ENCODE assay signal across 8 cellular contexts in genomic region chr20:33673115-33673410, GRCh38. TPM values are rescaled to one million over a fixed set of nuclear protein-coding genes. Genes with fewer than 3 reads are reported as not detected.
DNase-seq lines count a peak whose midpoint lies in the region; ATAC-seq, FAIRE-seq and TF ChIP-seq lines count a peak whose summit lies in the region.

No MANE protein-coding gene starts in this region.

- H3K4me1 ChIP-seq in heart left ventricle (peaks cover 0 to 49% (median 34%) of the 10 kb centered on the region in 12 donors), GM12878 (ENCODE audit: control insufficient read depth, insufficient read depth, low read length) (peaks cover 17% of the 10 kb centered on the region), mesodermal cell (ENCODE audit: control insufficient read depth, insufficient read depth, low read length, poor library complexity, severe bottlenecking) (peaks cover 23% of the 10 kb centered on the region), upper lobe of right lung (peaks cover 28% of the 10 kb centered on the region)

- TF ChIP-seq POLR2A in heart left ventricle (IDR thresholded peaks at IDR 0.05) (no peak), GM12878 (IDR thresholded peaks at IDR 0.05; ENCODE audit: low read depth, low read length) (no peak)

- in situ Hi-C loops in GM12878 (cut with MboI): no loop called here

- TF ChIP-seq RAD21 in GM12878 (IDR thresholded peaks at IDR 0.05; ENCODE audit: insufficient read depth, low read depth, low read length): no peak

- intact Hi-C loops in heart left ventricle (cut with DNase I) (loop anchor here in 2 of 10 donors (5.0 kb wide), 1 partner anchor 59 kb away; the partner anchor contains the start of gene ZNF341 (in 2 of the 2)), left ventricle myocardium superior (cut with micrococcal nuclease) (no loop called here), GM12878 (cut with micrococcal nuclease; ENCODE audit: unreplicated experiment) (no loop called here), upper lobe of right lung (cut with DNase I) (no loop called here)

- no peak for FAIRE-seq in GM12878 (lab: Jason Lieb, UNC)

- H4K20me1 ChIP-seq in GM12878 (ENCODE audit: control insufficient read depth, insufficient read depth): peaks cover 4% of the 10 kb centered on the region; the same call in 1 of the 2 replicates

- SMC1A ChIA-PET in GM12878 (lab: Charles Lee; ENCODE audit: uncharacterized antibody, unreplicated experiment): no interaction called here

- peak overlapping the region; percentile 56; the same call in 1 of the 2 replicates for H3K4me2 ChIP-seq in GM12878 (ENCODE audit: control insufficient read depth, insufficient read depth)

- H3K79me2 ChIP-seq in GM12878 (ENCODE audit: control insufficient read depth, insufficient read depth, low read length): peaks cover 2% of the 10 kb centered on the region

- RAD21 ChIA-PET in GM12878 (lab: Charles Lee; ENCODE audit: unreplicated experiment): no interaction called here

- POLR2A ChIA-PET in GM12878 (lab: Charles Lee): interaction anchor here (1.0 kb wide), 1 partner anchor 12 kb away, joined by 3 read pairs; no protein-coding TSS in a partner anchor

- H3K9ac ChIP-seq in GM12878 (ENCODE audit: control insufficient read depth, insufficient read depth, low read length): peak overlapping the region; percentile 59; the same call in 1 of the 2 replicates

- H3K27me3 ChIP-seq in heart left ventricle: no peaks in the 10 kb centered on the region
- no peaks in the 10 kb centered on the region for H3K27me3 ChIP-seq in GM12878 (replicated peaks in 1 of 2; ENCODE audit: control insufficient read depth in 2 of 2, insufficient read depth in 2 of 2, low read length in 1 of 2)
- H3K27me3 ChIP-seq in upper lobe of right lung: no peaks in the 10 kb centered on the region

- H3K36me3 ChIP-seq in heart left ventricle: peaks cover 0 to 34% (median 8%) of the 10 kb centered on the region in 9 donors
- peaks cover 0 to 1% of the 10 kb centered on the region in 2 experiments; a peak in 3 of 4 replicates for H3K36me3 ChIP-seq in GM12878 (ENCODE audit: control insufficient read depth in 2 of 2, insufficient read depth in 2 of 2, low read length in 1 of 2)
- peaks cover 66% of the 10 kb centered on the region for H3K36me3 ChIP-seq in mesodermal cell (ENCODE audit: control insufficient read depth, insufficient read depth, low read length)
- peaks cover 16% of the 10 kb centered on the region for H3K36me3 ChIP-seq in upper lobe of right lung

- CTCF ChIA-PET in GM12878 (lab: Yijun Ruan, JAX): no interaction called here

- 28 to 67% (median 58%) methylated on average over 2 to 4 of the region's 4 CpGs for WGBS in heart left ventricle, 4 donors
- WGBS in GM12878 (ENCODE audit: insufficient coverage, insufficient replicate concordance, low lambda C conversion rate, missing lambda C conversion rate): 71% methylated on average over 4 of the region's 4 CpGs
- 54 to 71% methylated on average over 3 to 4 of the region's 4 CpGs for WGBS in mesodermal cell (ENCODE audit: insufficient coverage in 2 of 2), 2 experiments

- BruUV-seq in GM12878 (replicated peaks; lab: Mats Ljungman, UMichigan): no TSS peak

- H3K27ac ChIP-seq in heart left ventricle: peak overlapping the region in 8 of 12 donors; percentile 85 to 95 (median 88)
- H3K27ac ChIP-seq in GM12878 (ENCODE audit: control insufficient read depth, insufficient read depth): no peak overlapping the region
- H3K27ac ChIP-seq in mesodermal cell (ENCODE audit: low read depth, low read length, severe bottlenecking): no peak overlapping the region
- peak overlapping the region; percentile 81 for H3K27ac ChIP-seq in upper lobe of right lung

- TF ChIP-seq EP300 in GM12878 (IDR thresholded peaks at IDR 0.05; ENCODE audit: borderline replicate concordance in 1 of 2, control insufficient read depth in 1 of 2, low read depth in 2 of 2, low read length in 2 of 2): no peak

- TF ChIP-seq CTCF in heart left ventricle (IDR thresholded peaks at IDR 0.05): no peak
- no peak for TF ChIP-seq CTCF in GM12878 (IDR thresholded peaks at IDR 0.05 in 2 of 3, conservative IDR thresholded peaks at IDR 0.05 in 1 of 3; ENCODE audit: control insufficient read depth in 2 of 3, extremely low read depth in 1 of 3, insufficient read depth in 1 of 3, low read depth in 3 of 3, low read length in 3 of 3)
- no peak for TF ChIP-seq CTCF in upper lobe of right lung (IDR thresholded peaks at IDR 0.05)

- H3K9me3 ChIP-seq in heart left ventricle: no peaks in the 10 kb centered on the region
- no peaks in the 10 kb centered on the region for H3K9me3 ChIP-seq in GM12878 (replicated peaks; ENCODE audit: control insufficient read depth, insufficient read depth, low read length)
- H3K9me3 ChIP-seq in mesodermal cell (ENCODE audit: control insufficient read depth, low read length): no peaks in the 10 kb centered on the region
- H3K9me3 ChIP-seq in upper lobe of right lung: no peaks in the 10 kb centered on the region

- ATAC-seq in heart left ventricle: no peak
- no peak for ATAC-seq in left ventricle myocardium superior
- no peak for ATAC-seq in GM12878
- ATAC-seq in upper lobe of right lung: no peak
- ATAC-seq in GM19467 (IDR thresholded peaks at IDR 0.05; ENCODE audit: unreplicated experiment): no peak

- H2AFZ ChIP-seq in GM12878 (ENCODE audit: control insufficient read depth, low read depth, low read length): no peak overlapping the region

- DNase-seq in heart left ventricle (no peak), left ventricle myocardium superior (no peak), GM12878 (ENCODE audit: low read depth, low spot score) (no peak), upper lobe of right lung (no peak), Kasumi-1 (lab: John Stamatoyannopoulos, UW) (no peak)
- DNase-seq in stimulated activated CD4-positive, alpha-beta T cell treated with anti-CD3 and anti-CD28 coated beads, Interleukin-12 subunit alpha, Interleukin-12 subunit beta, amount 100 ng/mL, for 4 hours: no peak

- H3K4me3 ChIP-seq in heart left ventricle (peak overlapping the region; percentile 50 to 95 (median 72)), GM12878 (no peak overlapping the region), mesodermal cell (ENCODE audit: extremely low read depth, insufficient read depth, low read length, poor library complexity, severe bottlenecking) (peak overlapping the region; percentile 69), upper lobe of right lung (peak overlapping the region; percentile 66)

RNA-seq across cellular contexts. Expression of gene NECAB3, which starts 1.2 kb away (rescaled TPM):
- 100 to 1,000 TPM in 1 of 9 donors, 10 to 100 TPM in 8; 54.5 to 111 (median 74.8) TPM for total RNA-seq in heart left ventricle
- 10 to 100 TPM; 37.6 to 67.2 TPM for polyA plus RNA-seq in heart left ventricle
- total RNA-seq in left ventricle myocardium superior: 71.8 TPM
- 19.3 and 24.9 TPM in 2 replicates for total RNA-seq in GM12878 (2013; cell fraction: nucleolus; rRNA removed)
- 14.3 and 15.6 TPM in 2 replicates for total RNA-seq in GM12878 (2014; rRNA removed)
- total RNA-seq in GM12878 (2014; rRNA removed; fragmentation: Illumina TruSeq; extraction: Trizol): 7.3 and 7.6 TPM in 2 replicates
- 13.6 and 14.2 TPM in 2 replicates for total RNA-seq in GM12878 (2021)
- polyA plus RNA-seq in GM12878 (2011; ENCODE audit: low read depth): 1.4 TPM
- polyA plus RNA-seq in GM12878 (2011; rRNA removed): 2.1 and 3.6 TPM in 2 replicates
- 5.9 and 8.1 TPM in 2 replicates for polyA plus RNA-seq in GM12878 (2011; cell fraction: cytosol; rRNA removed)
- polyA plus RNA-seq in GM12878 (2011; cell fraction: nucleus; rRNA removed): 30.0 and 35.4 TPM in 2 replicates
- 5.9 and 6.9 TPM in 2 replicates for polyA plus RNA-seq in GM12878 (2012)
- polyA plus RNA-seq in GM12878 (2014; fragmentation: Illumina TruSeq; extraction: Trizol): 3.4 and 4.6 TPM in 2 replicates
- polyA plus RNA-seq in GM12878 (2014; fragmentation: Nextera tagmentation; extraction: Ambion mirVana): 1 to 10 TPM in 1 of 2 experiments, under 1 TPM in 1; 0.21 to 1.3 TPM
- 14.5 and 17.0 TPM in 2 replicates for polyA plus RNA-seq in GM12878 (2014; rRNA removed)
- polyA plus RNA-seq in GM12878 (2016; fragmentation: Nextera tagmentation; extraction: Ambion mirVana): 1 to 10 TPM; 7.0 to 8.5 TPM
- polyA minus RNA-seq in GM12878 (2011; rRNA and poly(A)+ RNA removed): 2.5 and 8.5 TPM in 2 replicates
- polyA minus RNA-seq in GM12878 (2011; cell fraction: cytosol; rRNA and poly(A)+ RNA removed): 3.2 and 5.5 TPM in 2 replicates
- 8.0 and 9.9 TPM in 2 replicates for polyA minus RNA-seq in GM12878 (2011; cell fraction: nucleus; rRNA and poly(A)+ RNA removed)
- 29.1 TPM for polyA plus RNA-seq in mesodermal cell (2013, experiment 1 of 2)
- polyA plus RNA-seq in mesodermal cell (2013, experiment 2 of 2): 27.1 TPM
- 56.2 TPM for total RNA-seq in upper lobe of right lung

RNA-seq across cellular contexts. Expression of gene ACTL10, which starts 6.3 kb away (rescaled TPM):
- total RNA-seq in heart left ventricle (1 to 10 TPM in 1 of 9 donors, under 1 TPM in 8; 0.13 to 1.1 (median 0.36) TPM), left ventricle myocardium superior (0.40 TPM), GM12878 (2014; rRNA removed) (4.3 and 5.0 TPM in 2 replicates), GM12878 (2014; rRNA removed; fragmentation: Illumina TruSeq; extraction: Trizol) (0.28 and 0.49 TPM in 2 replicates), GM12878 (2021) (3.6 and 3.7 TPM in 2 replicates), upper lobe of right lung (1.3 TPM)
- polyA plus RNA-seq in heart left ventricle (under 1 TPM; 0.23 to 0.57 TPM), GM12878 (2011; rRNA removed) (0.04 and 0.12 TPM in 2 replicates), GM12878 (2014; fragmentation: Illumina TruSeq; extraction: Trizol) (0.21 TPM in 1 of 2 replicates, not detected in the other), GM12878 (2014; fragmentation: Nextera tagmentation; extraction: Ambion mirVana) (under 1 TPM; 0.16 to 0.46 TPM), GM12878 (2014; rRNA removed) (1.3 and 2.4 TPM in 2 replicates), GM12878 (2016; fragmentation: Nextera tagmentation; extraction: Ambion mirVana) (1 to 10 TPM; 3.6 to 4.7 TPM)
- total RNA-seq in GM12878 (2013; cell fraction: nucleolus; rRNA removed): 2.4 TPM in 2 replicates
- not detected for polyA plus RNA-seq in GM12878 (2011; ENCODE audit: low read depth)
- polyA plus RNA-seq in GM12878 (2011; cell fraction: cytosol; rRNA removed): 0.19 and 0.22 TPM in 2 replicates
- polyA plus RNA-seq in GM12878 (2011; cell fraction: nucleus; rRNA removed): 0.61 and 1.0 TPM in 2 replicates
- 0.90 and 1.2 TPM in 2 replicates for polyA plus RNA-seq in GM12878 (2012)
- 0.22 and 0.62 TPM in 2 replicates for polyA minus RNA-seq in GM12878 (2011; rRNA and poly(A)+ RNA removed)
- polyA minus RNA-seq in GM12878 (2011; cell fraction: cytosol; rRNA and poly(A)+ RNA removed): 0.53 and 0.83 TPM in 2 replicates
- polyA minus RNA-seq in GM12878 (2011; cell fraction: nucleus; rRNA and poly(A)+ RNA removed): 2.9 and 5.5 TPM in 2 replicates
- 0.18 TPM for polyA plus RNA-seq in mesodermal cell (2013, experiment 1 of 2)
- polyA plus RNA-seq in mesodermal cell (2013, experiment 2 of 2): 0.25 TPM

RNA-seq across cellular contexts. Expression of gene C20orf144, which starts 10.9 kb away (rescaled TPM):
- total RNA-seq in heart left ventricle (under 1 TPM in 2 of 9 donors, not detected in 7; 0.13 to 0.50 TPM), left ventricle myocardium superior (not detected), GM12878 (2014; rRNA removed) (0.27 TPM in 1 of 2 replicates, not detected in the other), GM12878 (2014; rRNA removed; fragmentation: Illumina TruSeq; extraction: Trizol) (0.05 and 0.13 TPM in 2 replicates), GM12878 (2021) (0.11 and 0.23 TPM in 2 replicates), upper lobe of right lung (0.23 TPM)
- polyA plus RNA-seq in heart left ventricle (under 1 TPM in 1 of 2 donors, not detected in 1; 0.15 TPM), GM12878 (2011; rRNA removed) (0.07 and 0.12 TPM in 2 replicates), GM12878 (2014; fragmentation: Illumina TruSeq; extraction: Trizol) (0.17 and 0.24 TPM in 2 replicates), GM12878 (2014; fragmentation: Nextera tagmentation; extraction: Ambion mirVana) (under 1 TPM in 1 of 2 experiments, not detected in 1; 0.04 TPM), GM12878 (2014; rRNA removed) (0.27 and 0.61 TPM in 2 replicates), GM12878 (2016; fragmentation: Nextera tagmentation; extraction: Ambion mirVana) (under 1 TPM; 0.32 to 0.62 TPM)
- total RNA-seq in GM12878 (2013; cell fraction: nucleolus; rRNA removed): 0.38 and 0.54 TPM in 2 replicates
- not detected for polyA plus RNA-seq in GM12878 (2011; ENCODE audit: low read depth)
- 0.10 and 0.22 TPM in 2 replicates for polyA plus RNA-seq in GM12878 (2011; cell fraction: cytosol; rRNA removed)
- polyA plus RNA-seq in GM12878 (2011; cell fraction: nucleus; rRNA removed): 0.25 and 0.38 TPM in 2 replicates
- polyA plus RNA-seq in GM12878 (2012): 0.13 and 0.15 TPM in 2 replicates
- 1.0 and 1.1 TPM in 2 replicates for polyA minus RNA-seq in GM12878 (2011; rRNA and poly(A)+ RNA removed)
- polyA minus RNA-seq in GM12878 (2011; cell fraction: cytosol; rRNA and poly(A)+ RNA removed): 0.53 TPM in 1 of 2 replicates, not detected in the other
- 1.1 and 1.3 TPM in 2 replicates for polyA minus RNA-seq in GM12878 (2011; cell fraction: nucleus; rRNA and poly(A)+ RNA removed)
- polyA plus RNA-seq in mesodermal cell (2013, experiment 1 of 2): 0.15 TPM
- not detected for polyA plus RNA-seq in mesodermal cell (2013, experiment 2 of 2)

RNA-seq across cellular contexts. Expression of gene E2F1, which starts 13.1 kb away (rescaled TPM):
- total RNA-seq in heart left ventricle (1 to 10 TPM in 7 of 9 donors, under 1 TPM in 2; 0.32 to 6.4 (median 1.4) TPM), left ventricle myocardium superior (1.8 TPM), GM12878 (2014; rRNA removed) (31.6 and 36.7 TPM in 2 replicates), GM12878 (2014; rRNA removed; fragmentation: Illumina TruSeq; extraction: Trizol) (22.8 and 26.1 TPM in 2 replicates), GM12878 (2021) (41.5 and 43.2 TPM in 2 replicates), upper lobe of right lung (2.4 TPM)
- polyA plus RNA-seq in heart left ventricle (1 to 10 TPM in 1 of 2 donors, under 1 TPM in 1; 0.46 to 1.1 TPM), GM12878 (2011; rRNA removed) (10.0 and 17.8 TPM in 2 replicates), GM12878 (2014; fragmentation: Illumina TruSeq; extraction: Trizol) (13.0 and 21.6 TPM in 2 replicates), GM12878 (2014; fragmentation: Nextera tagmentation; extraction: Ambion mirVana) (1 to 10 TPM in 1 of 2 experiments, under 1 TPM in 1; 0.29 to 2.1 TPM), GM12878 (2014; rRNA removed) (50.2 and 55.4 TPM in 2 replicates), GM12878 (2016; fragmentation: Nextera tagmentation; extraction: Ambion mirVana) (10 to 100 TPM in 1 of 2 experiments, 1 to 10 TPM in 1; 3.2 to 16.7 TPM)
- 8.1 and 11.3 TPM in 2 replicates for total RNA-seq in GM12878 (2013; cell fraction: nucleolus; rRNA removed)
- polyA plus RNA-seq in GM12878 (2011; ENCODE audit: low read depth): 7.8 TPM
- polyA plus RNA-seq in GM12878 (2011; cell fraction: cytosol; rRNA removed): 21.2 and 29.9 TPM in 2 replicates
- 53.2 and 72.7 TPM in 2 replicates for polyA plus RNA-seq in GM12878 (2011; cell fraction: nucleus; rRNA removed)
- 17.4 and 23.4 TPM in 2 replicates for polyA plus RNA-seq in GM12878 (2012)
- 11.0 and 14.8 TPM in 2 replicates for polyA minus RNA-seq in GM12878 (2011; rRNA and poly(A)+ RNA removed)
- 7.5 and 8.4 TPM in 2 replicates for polyA minus RNA-seq in GM12878 (2011; cell fraction: cytosol; rRNA and poly(A)+ RNA removed)
- 5.9 and 9.2 TPM in 2 replicates for polyA minus RNA-seq in GM12878 (2011; cell fraction: nucleus; rRNA and poly(A)+ RNA removed)
- 10.5 TPM for polyA plus RNA-seq in mesodermal cell (2013, experiment 1 of 2)
- polyA plus RNA-seq in mesodermal cell (2013, experiment 2 of 2): 11.0 TPM

RNA-seq across cellular contexts. Expression of gene PXMP4, which starts 47.0 kb away (rescaled TPM):
- total RNA-seq in heart left ventricle: 10 to 100 TPM in 6 of 9 donors, 1 to 10 TPM in 3; 8.2 to 13.0 (median 11.9) TPM
- 1 to 10 TPM; 5.0 to 7.5 TPM for polyA plus RNA-seq in heart left ventricle
- total RNA-seq in left ventricle myocardium superior: 13.5 TPM
- 5.6 and 7.9 TPM in 2 replicates for total RNA-seq in GM12878 (2013; cell fraction: nucleolus; rRNA removed)
- 7.5 and 9.7 TPM in 2 replicates for total RNA-seq in GM12878 (2014; rRNA removed)
- 2.1 and 3.6 TPM in 2 replicates for total RNA-seq in GM12878 (2014; rRNA removed; fragmentation: Illumina TruSeq; extraction: Trizol)
- 7.6 and 8.9 TPM in 2 replicates for total RNA-seq in GM12878 (2021)
- 3.6 TPM for polyA plus RNA-seq in GM12878 (2011; ENCODE audit: low read depth)
- polyA plus RNA-seq in GM12878 (2011; rRNA removed): 2.7 and 4.9 TPM in 2 replicates
- 7.3 and 7.6 TPM in 2 replicates for polyA plus RNA-seq in GM12878 (2011; cell fraction: cytosol; rRNA removed)
- polyA plus RNA-seq in GM12878 (2011; cell fraction: nucleus; rRNA removed): 5.1 and 5.8 TPM in 2 replicates
- polyA plus RNA-seq in GM12878 (2012): 6.0 and 6.6 TPM in 2 replicates
- polyA plus RNA-seq in GM12878 (2014; fragmentation: Illumina TruSeq; extraction: Trizol): 1.3 and 5.4 TPM in 2 replicates
- polyA plus RNA-seq in GM12878 (2014; fragmentation: Nextera tagmentation; extraction: Ambion mirVana): 10 to 100 TPM; 12.2 to 19.2 TPM
- polyA plus RNA-seq in GM12878 (2014; rRNA removed): 4.8 and 5.7 TPM in 2 replicates
- polyA plus RNA-seq in GM12878 (2016; fragmentation: Nextera tagmentation; extraction: Ambion mirVana): 10 to 100 TPM; 14.2 to 15.7 TPM
- 2.8 and 5.6 TPM in 2 replicates for polyA minus RNA-seq in GM12878 (2011; rRNA and poly(A)+ RNA removed)
- polyA minus RNA-seq in GM12878 (2011; cell fraction: cytosol; rRNA and poly(A)+ RNA removed): 4.7 and 6.7 TPM in 2 replicates
- 1.8 and 1.9 TPM in 2 replicates for polyA minus RNA-seq in GM12878 (2011; cell fraction: nucleus; rRNA and poly(A)+ RNA removed)
- 2.0 TPM for polyA plus RNA-seq in mesodermal cell (2013, experiment 1 of 2)
- polyA plus RNA-seq in mesodermal cell (2013, experiment 2 of 2): 2.1 TPM
- 35.6 TPM for total RNA-seq in upper lobe of right lung

Comparison
In these comparisons a context has a peak if more than half of its experiments do, and no peak if none do; other contexts are left out.
1. H3K27ac ChIP-seq: peak in heart left ventricle (8 of 12) and upper lobe of right lung (single experiment); none in GM12878 (single experiment) and mesodermal cell (single experiment).